Comparison of ENCODE assay signal across 1 cellular context in the genomic region with DNA sequence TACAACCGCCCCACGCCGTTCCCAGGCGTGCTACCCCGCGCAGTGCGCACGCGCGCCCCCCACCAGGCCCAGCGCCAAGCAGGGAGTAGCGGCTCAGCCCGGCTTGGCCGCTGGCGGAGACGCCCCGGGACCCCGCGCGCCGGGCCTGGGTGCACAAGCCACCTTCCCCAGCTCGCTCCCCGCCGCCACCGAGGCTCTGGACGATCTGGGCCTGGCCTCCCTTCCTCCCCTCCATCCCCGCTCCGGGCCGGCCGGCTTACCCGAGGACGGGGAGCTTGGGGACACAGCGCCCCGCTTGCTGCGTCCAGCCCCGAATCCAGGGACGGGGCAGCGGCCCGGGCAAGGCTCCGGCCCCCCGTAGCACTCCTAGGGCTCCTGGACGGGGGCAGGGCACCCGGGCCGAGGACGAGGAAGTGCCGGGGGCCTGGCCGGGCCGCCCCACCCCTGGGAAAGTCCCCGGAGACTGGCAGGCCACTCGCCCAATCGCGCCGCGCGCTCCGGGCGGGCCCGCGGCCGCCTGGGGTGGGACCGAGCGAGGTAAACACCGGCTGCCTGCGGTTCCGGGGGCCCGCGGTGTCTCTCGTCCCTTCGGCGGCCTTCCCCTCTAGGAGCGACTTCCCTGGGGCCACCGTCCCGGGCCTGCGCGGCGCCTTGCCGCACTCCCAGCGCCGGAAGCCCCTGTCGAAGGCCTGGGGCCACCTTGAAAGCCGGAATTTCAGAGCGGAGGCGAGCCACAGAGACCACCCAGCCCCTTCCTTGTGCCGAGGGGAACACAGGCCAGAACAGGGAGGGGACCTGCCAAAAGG.
A peak's percentile ranks its signal among the peaks of the same experiment; 100 is the strongest.
TF ChIP-seq lines count a peak whose summit lies in the region.

A gene with protein sequence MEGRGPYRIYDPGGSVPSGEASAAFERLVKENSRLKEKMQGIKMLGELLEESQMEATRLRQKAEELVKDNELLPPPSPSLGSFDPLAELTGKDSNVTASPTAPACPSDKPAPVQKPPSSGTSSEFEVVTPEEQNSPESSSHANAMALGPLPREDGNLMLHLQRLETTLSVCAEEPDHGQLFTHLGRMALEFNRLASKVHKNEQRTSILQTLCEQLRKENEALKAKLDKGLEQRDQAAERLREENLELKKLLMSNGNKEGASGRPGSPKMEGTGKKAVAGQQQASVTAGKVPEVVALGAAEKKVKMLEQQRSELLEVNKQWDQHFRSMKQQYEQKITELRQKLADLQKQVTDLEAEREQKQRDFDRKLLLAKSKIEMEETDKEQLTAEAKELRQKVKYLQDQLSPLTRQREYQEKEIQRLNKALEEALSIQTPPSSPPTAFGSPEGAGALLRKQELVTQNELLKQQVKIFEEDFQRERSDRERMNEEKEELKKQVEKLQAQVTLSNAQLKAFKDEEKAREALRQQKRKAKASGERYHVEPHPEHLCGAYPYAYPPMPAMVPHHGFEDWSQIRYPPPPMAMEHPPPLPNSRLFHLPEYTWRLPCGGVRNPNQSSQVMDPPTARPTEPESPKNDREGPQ (minus strand): TSS at position 415 of the 806 bp plus-strand sequence. CDS start 15,939 bp downstream, outside the sequence.

TF ChIP-seq in IMR-90, 13 proteins besides CTCF, POLR2A, EP300 and RAD21:
- TF ChIP-seq MXI1 (IDR thresholded peaks at IDR 0.05; ENCODE audit: borderline replicate concordance, low read depth, low read length) = peak; percentile 83; the same call in 1 of the 2 replicates
- TF ChIP-seq MAZ (IDR thresholded peaks at IDR 0.05; ENCODE audit: borderline replicate concordance, low read depth, low read length) = peak; percentile 54
- TF ChIP-seq NFE2L2 (IDR thresholded peaks at IDR 0.05; ENCODE audit: low read depth, low read length) = 0 out of 2 replicates have a peak, but pooled peaks have one; percentile 0
- TF ChIP-seq FOS (IDR thresholded peaks at IDR 0.05; ENCODE audit: low read depth, low read length) = no peak
- TF ChIP-seq CEBPB (IDR thresholded peaks at IDR 0.05; ENCODE audit: low read depth, low read length) = no peak
- TF ChIP-seq, protein P1, sequence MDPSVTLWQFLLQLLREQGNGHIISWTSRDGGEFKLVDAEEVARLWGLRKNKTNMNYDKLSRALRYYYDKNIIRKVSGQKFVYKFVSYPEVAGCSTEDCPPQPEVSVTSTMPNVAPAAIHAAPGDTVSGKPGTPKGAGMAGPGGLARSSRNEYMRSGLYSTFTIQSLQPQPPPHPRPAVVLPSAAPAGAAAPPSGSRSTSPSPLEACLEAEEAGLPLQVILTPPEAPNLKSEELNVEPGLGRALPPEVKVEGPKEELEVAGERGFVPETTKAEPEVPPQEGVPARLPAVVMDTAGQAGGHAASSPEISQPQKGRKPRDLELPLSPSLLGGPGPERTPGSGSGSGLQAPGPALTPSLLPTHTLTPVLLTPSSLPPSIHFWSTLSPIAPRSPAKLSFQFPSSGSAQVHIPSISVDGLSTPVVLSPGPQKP (IDR thresholded peaks at IDR 0.05; ENCODE audit: borderline replicate concordance, low read depth, low read length) = no peak
- no peak for TF ChIP-seq RFX5 (IDR thresholded peaks at IDR 0.05; ENCODE audit: low read depth, low read length)
- no peak for TF ChIP-seq MAFK (IDR thresholded peaks at IDR 0.05; ENCODE audit: low read depth, low read length)
- TF ChIP-seq BHLHE40 (IDR thresholded peaks at IDR 0.05; ENCODE audit: low read depth, low read length) = no peak
- no peak for TF ChIP-seq SMC3 (IDR thresholded peaks at IDR 0.05; ENCODE audit: low read depth, low read length)
- peak; percentile 27; the same call in 1 of the 2 replicates for TF ChIP-seq CHD1 (IDR thresholded peaks at IDR 0.05; ENCODE audit: low read depth, low read length)
